1 cellular context compared by ENCODE assay signal in the genomic region with DNA sequence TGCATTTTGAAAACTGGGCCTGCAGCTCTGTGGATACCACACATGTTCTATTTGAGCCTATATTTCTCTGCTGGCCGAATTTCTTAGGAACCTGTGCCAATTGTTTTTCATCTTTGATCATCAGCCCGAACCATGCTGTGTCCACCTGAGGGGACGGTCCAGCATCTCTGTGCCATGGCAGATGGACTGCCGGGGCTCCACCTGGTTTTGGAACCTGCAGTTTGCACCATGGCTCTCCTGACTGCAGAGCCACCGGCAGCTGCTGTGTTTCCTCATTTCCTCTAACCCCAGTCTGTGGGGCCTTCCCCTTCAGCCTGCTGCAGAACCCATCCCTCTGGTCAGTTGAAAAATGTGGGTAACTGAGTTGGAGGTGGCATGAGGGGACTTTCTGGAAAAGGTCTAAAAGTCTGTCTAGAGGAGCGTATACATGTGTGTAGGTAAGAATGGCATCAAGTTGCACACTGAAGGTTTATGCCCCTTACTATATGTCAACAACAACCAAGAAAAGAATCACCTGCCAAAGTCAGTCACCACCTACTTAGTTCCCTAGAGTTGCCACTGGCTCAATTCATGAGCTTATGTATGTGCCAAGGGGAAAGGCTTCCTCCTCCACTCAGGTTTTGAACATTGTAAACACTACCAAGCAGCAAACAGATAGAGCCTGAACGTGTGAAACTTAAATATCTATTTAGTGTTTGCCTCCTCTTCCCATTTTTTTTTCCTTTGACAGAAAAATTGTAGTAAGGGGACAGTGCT.
TF ChIP-seq lines count a peak whose summit lies in the region.

No MANE protein-coding gene starts in this region.

TF ChIP-seq in GM23338, 12 proteins besides CTCF, POLR2A, EP300 and RAD21 (continued from another document):
- TF ChIP-seq, protein P1, sequence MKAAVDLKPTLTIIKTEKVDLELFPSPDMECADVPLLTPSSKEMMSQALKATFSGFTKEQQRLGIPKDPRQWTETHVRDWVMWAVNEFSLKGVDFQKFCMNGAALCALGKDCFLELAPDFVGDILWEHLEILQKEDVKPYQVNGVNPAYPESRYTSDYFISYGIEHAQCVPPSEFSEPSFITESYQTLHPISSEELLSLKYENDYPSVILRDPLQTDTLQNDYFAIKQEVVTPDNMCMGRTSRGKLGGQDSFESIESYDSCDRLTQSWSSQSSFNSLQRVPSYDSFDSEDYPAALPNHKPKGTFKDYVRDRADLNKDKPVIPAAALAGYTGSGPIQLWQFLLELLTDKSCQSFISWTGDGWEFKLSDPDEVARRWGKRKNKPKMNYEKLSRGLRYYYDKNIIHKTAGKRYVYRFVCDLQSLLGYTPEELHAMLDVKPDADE (IDR thresholded peaks at IDR 0.05) = no peak
- TF ChIP-seq ZNF114 (CRISPR knock-in tag; IDR thresholded peaks at IDR 0.05) (no peak), EZH2 (IDR thresholded peaks at IDR 0.05; ENCODE audit: low read depth, unreplicated experiment) (no peak), NANOG (IDR thresholded peaks at IDR 0.05; ENCODE audit: borderline replicate concordance) (no peak), POLR2AphosphoS5 (IDR thresholded peaks at IDR 0.05; ENCODE audit: low read depth) (no peak), ZNF331 (CRISPR knock-in tag; IDR thresholded peaks at IDR 0.05; ENCODE audit: low read depth) (no peak), STAT1 (IDR thresholded peaks at IDR 0.05; ENCODE audit: unreplicated experiment) (no peak)
- TF ChIP-seq, protein P2, sequence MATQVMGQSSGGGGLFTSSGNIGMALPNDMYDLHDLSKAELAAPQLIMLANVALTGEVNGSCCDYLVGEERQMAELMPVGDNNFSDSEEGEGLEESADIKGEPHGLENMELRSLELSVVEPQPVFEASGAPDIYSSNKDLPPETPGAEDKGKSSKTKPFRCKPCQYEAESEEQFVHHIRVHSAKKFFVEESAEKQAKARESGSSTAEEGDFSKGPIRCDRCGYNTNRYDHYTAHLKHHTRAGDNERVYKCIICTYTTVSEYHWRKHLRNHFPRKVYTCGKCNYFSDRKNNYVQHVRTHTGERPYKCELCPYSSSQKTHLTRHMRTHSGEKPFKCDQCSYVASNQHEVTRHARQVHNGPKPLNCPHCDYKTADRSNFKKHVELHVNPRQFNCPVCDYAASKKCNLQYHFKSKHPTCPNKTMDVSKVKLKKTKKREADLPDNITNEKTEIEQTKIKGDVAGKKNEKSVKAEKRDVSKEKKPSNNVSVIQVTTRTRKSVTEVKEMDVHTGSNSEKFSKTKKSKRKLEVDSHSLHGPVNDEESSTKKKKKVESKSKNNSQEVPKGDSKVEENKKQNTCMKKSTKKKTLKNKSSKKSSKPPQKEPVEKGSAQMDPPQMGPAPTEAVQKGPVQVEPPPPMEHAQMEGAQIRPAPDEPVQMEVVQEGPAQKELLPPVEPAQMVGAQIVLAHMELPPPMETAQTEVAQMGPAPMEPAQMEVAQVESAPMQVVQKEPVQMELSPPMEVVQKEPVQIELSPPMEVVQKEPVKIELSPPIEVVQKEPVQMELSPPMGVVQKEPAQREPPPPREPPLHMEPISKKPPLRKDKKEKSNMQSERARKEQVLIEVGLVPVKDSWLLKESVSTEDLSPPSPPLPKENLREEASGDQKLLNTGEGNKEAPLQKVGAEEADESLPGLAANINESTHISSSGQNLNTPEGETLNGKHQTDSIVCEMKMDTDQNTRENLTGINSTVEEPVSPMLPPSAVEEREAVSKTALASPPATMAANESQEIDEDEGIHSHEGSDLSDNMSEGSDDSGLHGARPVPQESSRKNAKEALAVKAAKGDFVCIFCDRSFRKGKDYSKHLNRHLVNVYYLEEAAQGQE (IDR thresholded peaks at IDR 0.05; ENCODE audit: unreplicated experiment) = no peak
- TF ChIP-seq, protein P3, sequence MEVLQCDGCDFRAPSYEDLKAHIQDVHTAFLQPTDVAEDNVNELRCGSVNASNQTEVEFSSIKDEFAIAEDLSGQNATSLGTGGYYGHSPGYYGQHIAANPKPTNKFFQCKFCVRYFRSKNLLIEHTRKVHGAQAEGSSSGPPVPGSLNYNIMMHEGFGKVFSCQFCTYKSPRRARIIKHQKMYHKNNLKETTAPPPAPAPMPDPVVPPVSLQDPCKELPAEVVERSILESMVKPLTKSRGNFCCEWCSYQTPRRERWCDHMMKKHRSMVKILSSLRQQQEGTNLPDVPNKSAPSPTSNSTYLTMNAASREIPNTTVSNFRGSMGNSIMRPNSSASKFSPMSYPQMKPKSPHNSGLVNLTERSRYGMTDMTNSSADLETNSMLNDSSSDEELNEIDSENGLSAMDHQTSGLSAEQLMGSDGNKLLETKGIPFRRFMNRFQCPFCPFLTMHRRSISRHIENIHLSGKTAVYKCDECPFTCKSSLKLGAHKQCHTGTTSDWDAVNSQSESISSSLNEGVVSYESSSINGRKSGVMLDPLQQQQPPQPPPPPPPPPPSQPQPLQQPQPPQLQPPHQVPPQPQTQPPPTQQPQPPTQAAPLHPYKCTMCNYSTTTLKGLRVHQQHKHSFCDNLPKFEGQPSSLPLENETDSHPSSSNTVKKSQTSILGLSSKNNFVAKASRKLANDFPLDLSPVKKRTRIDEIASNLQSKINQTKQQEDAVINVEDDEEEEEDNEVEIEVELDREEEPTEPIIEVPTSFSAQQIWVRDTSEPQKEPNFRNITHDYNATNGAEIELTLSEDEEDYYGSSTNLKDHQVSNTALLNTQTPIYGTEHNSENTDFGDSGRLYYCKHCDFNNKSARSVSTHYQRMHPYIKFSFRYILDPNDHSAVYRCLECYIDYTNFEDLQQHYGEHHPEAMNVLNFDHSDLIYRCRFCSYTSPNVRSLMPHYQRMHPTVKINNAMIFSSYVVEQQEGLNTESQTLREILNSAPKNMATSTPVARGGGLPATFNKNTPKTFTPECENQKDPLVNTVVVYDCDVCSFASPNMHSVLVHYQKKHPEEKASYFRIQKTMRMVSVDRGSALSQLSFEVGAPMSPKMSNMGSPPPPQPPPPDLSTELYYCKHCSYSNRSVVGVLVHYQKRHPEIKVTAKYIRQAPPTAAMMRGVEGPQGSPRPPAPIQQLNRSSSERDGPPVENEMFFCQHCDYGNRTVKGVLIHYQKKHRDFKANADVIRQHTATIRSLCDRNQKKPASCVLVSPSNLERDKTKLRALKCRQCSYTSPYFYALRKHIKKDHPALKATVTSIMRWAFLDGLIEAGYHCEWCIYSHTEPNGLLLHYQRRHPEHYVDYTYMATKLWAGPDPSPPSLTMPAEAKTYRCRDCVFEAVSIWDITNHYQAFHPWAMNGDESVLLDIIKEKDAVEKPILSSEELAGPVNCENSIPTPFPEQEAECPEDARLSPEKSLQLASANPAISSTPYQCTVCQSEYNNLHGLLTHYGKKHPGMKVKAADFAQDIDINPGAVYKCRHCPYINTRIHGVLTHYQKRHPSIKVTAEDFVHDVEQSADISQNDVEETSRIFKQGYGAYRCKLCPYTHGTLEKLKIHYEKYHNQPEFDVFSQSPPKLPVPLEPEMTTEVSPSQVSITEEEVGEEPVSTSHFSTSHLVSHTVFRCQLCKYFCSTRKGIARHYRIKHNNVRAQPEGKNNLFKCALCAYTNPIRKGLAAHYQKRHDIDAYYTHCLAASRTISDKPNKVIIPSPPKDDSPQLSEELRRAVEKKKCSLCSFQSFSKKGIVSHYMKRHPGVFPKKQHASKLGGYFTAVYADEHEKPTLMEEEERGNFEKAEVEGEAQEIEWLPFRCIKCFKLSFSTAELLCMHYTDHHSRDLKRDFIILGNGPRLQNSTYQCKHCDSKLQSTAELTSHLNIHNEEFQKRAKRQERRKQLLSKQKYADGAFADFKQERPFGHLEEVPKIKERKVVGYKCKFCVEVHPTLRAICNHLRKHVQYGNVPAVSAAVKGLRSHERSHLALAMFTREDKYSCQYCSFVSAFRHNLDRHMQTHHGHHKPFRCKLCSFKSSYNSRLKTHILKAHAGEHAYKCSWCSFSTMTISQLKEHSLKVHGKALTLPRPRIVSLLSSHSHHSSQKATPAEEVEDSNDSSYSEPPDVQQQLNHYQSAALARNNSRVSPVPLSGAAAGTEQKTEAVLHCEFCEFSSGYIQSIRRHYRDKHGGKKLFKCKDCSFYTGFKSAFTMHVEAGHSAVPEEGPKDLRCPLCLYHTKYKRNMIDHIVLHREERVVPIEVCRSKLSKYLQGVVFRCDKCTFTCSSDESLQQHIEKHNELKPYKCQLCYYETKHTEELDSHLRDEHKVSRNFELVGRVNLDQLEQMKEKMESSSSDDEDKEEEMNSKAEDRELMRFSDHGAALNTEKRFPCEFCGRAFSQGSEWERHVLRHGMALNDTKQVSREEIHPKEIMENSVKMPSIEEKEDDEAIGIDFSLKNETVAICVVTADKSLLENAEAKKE (CRISPR knock-in tag; IDR thresholded peaks at IDR 0.05) = no peak
